1 cellular context compared by ENCODE assay signal in genomic region chr17:29930399-29931010, GRCh38.
TF ChIP-seq lines count a peak whose summit lies in the region.

No MANE protein-coding gene starts in this region.

TF ChIP-seq in HepG2, 621 proteins besides CTCF, POLR2A, EP300 and RAD21:
- 0 out of 2 replicates have a peak, but pooled peaks have one; percentile 32 for TF ChIP-seq ZNF605 (CRISPR knock-in tag; IDR thresholded peaks at IDR 0.05)
- TF ChIP-seq ZNF777 (CRISPR knock-in tag; IDR thresholded peaks at IDR 0.05), result no peak
- no peak for TF ChIP-seq ZNF841 (CRISPR knock-in tag; IDR thresholded peaks at IDR 0.05; ENCODE audit: borderline replicate concordance)
- 0 out of 3 replicates have a peak, but pooled peaks have one; percentile 1 for TF ChIP-seq MXI1 (IDR thresholded peaks at IDR 0.05; ENCODE audit: borderline replicate concordance, low read depth, low read length)
- peak; percentile 6; the same call in 1 of the 2 replicates for TF ChIP-seq ZNF430 (CRISPR knock-in tag; IDR thresholded peaks at IDR 0.05)
